Comparison of ENCODE assay signal across 9 cellular contexts in the genomic region with DNA sequence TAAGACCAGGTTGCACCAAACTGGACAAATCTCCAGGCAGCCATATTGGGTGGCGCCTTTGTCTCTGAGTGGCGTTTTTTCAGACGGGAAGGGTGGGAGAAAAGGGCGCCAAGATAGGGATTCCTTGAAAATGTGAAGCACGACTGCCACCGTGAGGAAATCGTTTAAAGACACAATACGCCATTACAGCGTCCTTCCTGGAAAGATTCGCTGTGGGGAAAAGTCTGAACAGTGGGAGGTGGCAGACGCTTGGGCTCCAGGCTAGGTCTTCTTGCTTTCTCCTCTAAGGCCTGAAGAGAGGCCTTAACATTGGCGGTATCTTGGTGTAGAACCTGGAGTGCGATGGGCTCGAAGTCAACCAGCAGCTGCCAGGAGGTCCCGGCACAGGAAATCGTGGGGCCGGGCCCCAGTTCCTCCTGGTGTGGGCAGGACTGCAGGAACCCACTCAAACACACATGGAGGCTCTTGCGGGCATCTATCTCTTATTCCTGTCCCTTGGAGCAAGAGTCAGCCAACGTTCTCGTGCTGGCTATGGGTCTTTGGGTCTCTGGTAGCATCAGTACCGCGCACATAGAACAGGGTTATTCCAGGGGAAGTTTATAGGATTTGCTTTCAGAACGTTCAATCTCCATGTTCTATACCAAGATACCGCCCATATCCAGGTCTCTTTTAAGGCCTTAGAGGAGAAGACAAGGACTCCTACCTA.
A peak's percentile ranks its signal among the peaks of the same experiment; 100 is the strongest.
DNase-seq lines count a peak whose midpoint lies in the region; ATAC-seq and TF ChIP-seq lines count a peak whose summit lies in the region.
"Had no signal": no experiment of that assay in that cellular context is flagged by ENCODE, and none has a peak within 500 bp of the region (broad histone marks: within the 10 kb centered on the region; RNA-seq: fewer than 3 reads in every experiment).

No MANE protein-coding gene starts in this region.

- peak overlapping the region in 2 of 4 donors; percentile 75 to 81 for H3K27ac ChIP-seq in esophagus squamous epithelium

- ATAC-seq in Right ventricle myocardium inferior (no peak), HG03469 (IDR thresholded peaks at IDR 0.05; ENCODE audit: unreplicated experiment) (no peak)

- H3K9me3 ChIP-seq in esophagus squamous epithelium: no peaks in the 10 kb centered on the region
- H3K9me3 ChIP-seq: Caco-2 had no signal

- H3K27me3 ChIP-seq in esophagus squamous epithelium: no peaks in the 10 kb centered on the region

- TF ChIP-seq CTCF in esophagus squamous epithelium (IDR thresholded peaks at IDR 0.05): peak in 1 of 6 experiments; percentile 18

- 37 to 85% methylated on average over 11 to 22 of the region's 24 CpGs for WGBS in esophagus squamous epithelium, 2 donors

- H3K4me3 ChIP-seq in esophagus squamous epithelium: peak overlapping the region in 2 of 4 donors; percentile 60 to 64

- DNase-seq in cardiac septum (ENCODE audit: low spot score): peak; percentile 80
- no peak for DNase-seq in Right ventricle myocardium inferior (ENCODE audit: missing footprints)
- peak; percentile 86 for DNase-seq in NCI-H774 (lab: John Stamatoyannopoulos, UW)
- peak; percentile 6 for DNase-seq in esophagus squamous epithelium (lab: John Stamatoyannopoulos, UW)
- peak; percentile 89 for DNase-seq in ureter (ENCODE audit: low spot score)
- DNase-seq in NCI-H146 treated with DMSO at 0.1 percent for 48 hours (lab: John Stamatoyannopoulos, UW; ENCODE audit: unreplicated experiment): no peak
- no peak for DNase-seq in GM03348 (ENCODE audit: low spot score)

- no peaks in the 10 kb centered on the region for H3K36me3 ChIP-seq in esophagus squamous epithelium

- no peak for TF ChIP-seq POLR2A in esophagus squamous epithelium (IDR thresholded peaks at IDR 0.05)

- intact Hi-C loops in cardiac septum (cut with DNase I): no loop called here
- intact Hi-C loops in Right ventricle myocardium inferior (cut with DNase I): no loop called here
- intact Hi-C loops in esophagus squamous epithelium (cut with DNase I): no loop called here

- no peaks in the 10 kb centered on the region for H3K4me1 ChIP-seq in esophagus squamous epithelium
- H3K4me1 ChIP-seq: Caco-2 had no signal

Comparison
In these comparisons a context has a peak if more than half of its experiments do, and no peak if none do; other contexts are left out.
1. DNase-seq: peak in cardiac septum (single experiment), NCI-H774 (single experiment), esophagus squamous epithelium (single experiment) and ureter (single experiment); none in Right ventricle myocardium inferior (single experiment), NCI-H146 treated with DMSO at 0.1 percent for 48 hours (single experiment) and GM03348 (single experiment).